19 cellular contexts compared by ENCODE assay signal in the genomic region with DNA sequence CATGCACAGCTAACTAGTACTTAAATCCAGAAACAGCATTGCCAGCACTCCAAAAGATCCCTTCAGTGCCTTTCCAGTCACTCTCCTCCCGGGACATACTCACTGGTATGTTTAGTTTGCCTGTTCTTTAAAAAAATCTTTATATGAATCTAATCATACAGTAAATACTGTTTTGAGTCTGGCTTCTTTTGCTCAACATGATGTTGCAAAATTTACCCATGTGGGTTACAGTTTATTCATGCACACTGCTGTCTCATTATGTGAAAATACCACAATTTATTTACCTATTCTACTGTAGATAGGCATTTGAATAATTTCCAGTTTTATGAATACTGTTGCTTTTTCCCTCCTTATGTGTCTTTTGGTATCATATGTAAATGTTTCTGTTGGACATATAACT.
"Had no signal": no experiment of that assay in that cellular context is flagged by ENCODE, and none has a peak within 500 bp of the region (broad histone marks: within the 10 kb centered on the region; RNA-seq: fewer than 3 reads in every experiment).

No MANE protein-coding gene starts in this region.

- H3K27ac Mint-ChIP-seq: mesothelial cell of epicardium; neural progenitor cell; T-helper 1 cell treated with Interleukin-12 subunit alpha and Interleukin-12 subunit beta and Interleukin-4 antibody, amounts not matched to agents 30 μg/mL and 1 μg/mL, for 36 hours had no signal

- H2AFZ ChIP-seq: neural progenitor cell had no signal

- H3K4me3 ChIP-seq: gastroesophageal sphincter, lower lobe of right lung, neural progenitor cell, right lobe of liver, smooth muscle cell, thoracic aorta, upper lobe of right lung had no signal

- H3K27me3 ChIP-seq: gastroesophageal sphincter, neural progenitor cell, right lobe of liver, upper lobe of right lung had no signal

- H3K4me3 Mint-ChIP-seq: mesothelial cell of epicardium; neural progenitor cell; T-helper 1 cell treated with Interleukin-12 subunit alpha and Interleukin-12 subunit beta and Interleukin-4 antibody, amounts not matched to agents 30 μg/mL and 1 μg/mL, for 36 hours had no signal

- H3K27ac ChIP-seq: gastroesophageal sphincter, lower lobe of right lung, neural progenitor cell, right lobe of liver, thoracic aorta, upper lobe of right lung had no signal

- H3K4me2 ChIP-seq: neural progenitor cell, smooth muscle cell had no signal

- ATAC-seq: gastroesophageal sphincter; left colon; lower lobe of right lung; stimulated activated naive CD8-positive, alpha-beta T cell treated with anti-CD3 and anti-CD28 coated beads, Interleukin-15, Interleukin-2, amounts not matched to agents 100 U/mL and 50 U/mL, for 24 hours; upper lobe of right lung had no signal

- H3K9ac ChIP-seq: neural progenitor cell had no signal

- DNase-seq: activated CD4-positive, alpha-beta T cell treated with anti-CD3 and anti-CD28 coated beads for 4 hours; activated effector memory CD4-positive, alpha-beta T cell treated with Interleukin-2 at 50 U/mL for 16 hours; activated naive CD4-positive, alpha-beta T cell treated with anti-CD3 and anti-CD28 coated beads, Interleukin-2, amount 50 U/mL, for 16 hours; aorta; cortex of kidney; effector CD8-positive, alpha-beta T cell; left colon; lower lobe of right lung; right lobe of liver; stimulated activated CD4-positive, alpha-beta T cell treated with anti-CD3 and anti-CD28 coated beads, Interleukin-4, amount 100 ng/mL, for 4 hours; stimulated activated CD8-positive, alpha-beta memory T cell treated with anti-CD3 and anti-CD28 coated beads, Interleukin-4, amount 100 ng/mL, for 48 hours; stimulated activated naive CD8-positive, alpha-beta T cell treated with anti-CD3 and anti-CD28 coated beads, Interleukin-15, Interleukin-2, amounts not matched to agents 100 U/mL and 50 U/mL, for 24 hours; upper lobe of right lung had no signal

- H3K36me3 ChIP-seq: neural progenitor cell, right lobe of liver, thoracic aorta had no signal

- H3K9me3 ChIP-seq: gastroesophageal sphincter, lower lobe of right lung, right lobe of liver, thoracic aorta, upper lobe of right lung had no signal

- H3K4me1 ChIP-seq: neural progenitor cell had no signal

- H3K4me1 Mint-ChIP-seq: neural progenitor cell had no signal
